Comparison of ENCODE assay signal across 1 cellular context in the genomic region with DNA sequence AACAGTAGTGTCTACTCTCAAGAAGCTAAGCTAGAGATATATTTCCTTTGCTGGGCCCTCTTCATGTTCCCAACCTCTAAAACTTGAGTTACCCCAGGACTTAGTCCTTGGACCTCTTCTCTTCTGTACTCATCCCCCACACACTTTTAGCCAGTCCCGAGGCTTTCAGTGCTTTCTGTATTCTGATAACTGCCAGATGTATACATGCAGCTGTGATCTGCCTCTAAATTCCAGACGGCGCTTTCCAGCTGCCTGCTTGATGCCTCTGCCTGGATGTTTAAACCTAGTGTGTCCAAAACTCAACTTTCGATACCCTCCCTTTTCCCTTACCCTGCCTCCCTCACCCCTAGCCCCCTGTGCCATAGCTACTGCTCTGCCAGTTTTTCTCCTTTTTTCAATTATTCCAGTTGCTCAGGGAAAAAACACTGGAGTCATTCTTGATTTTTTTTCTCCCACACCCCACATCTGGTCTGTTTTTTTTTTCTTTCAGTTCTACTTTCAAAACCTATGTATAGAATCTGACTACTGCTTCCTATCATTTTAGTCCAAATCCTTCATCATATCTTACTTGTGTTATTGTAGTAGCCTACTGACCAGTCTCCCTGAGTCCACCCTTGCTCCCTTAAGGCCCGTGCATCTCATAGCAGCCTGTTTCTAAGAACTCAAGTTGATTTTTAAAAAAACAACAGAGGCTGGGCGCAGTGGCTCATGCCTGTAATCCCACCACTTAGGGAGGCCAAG.
TF ChIP-seq lines count a peak whose summit lies in the region.

No MANE protein-coding gene starts in this region.

TF ChIP-seq in A549, 52 proteins besides CTCF, POLR2A, EP300 and RAD21 (continued from another document):
- TF ChIP-seq, protein P1, sequence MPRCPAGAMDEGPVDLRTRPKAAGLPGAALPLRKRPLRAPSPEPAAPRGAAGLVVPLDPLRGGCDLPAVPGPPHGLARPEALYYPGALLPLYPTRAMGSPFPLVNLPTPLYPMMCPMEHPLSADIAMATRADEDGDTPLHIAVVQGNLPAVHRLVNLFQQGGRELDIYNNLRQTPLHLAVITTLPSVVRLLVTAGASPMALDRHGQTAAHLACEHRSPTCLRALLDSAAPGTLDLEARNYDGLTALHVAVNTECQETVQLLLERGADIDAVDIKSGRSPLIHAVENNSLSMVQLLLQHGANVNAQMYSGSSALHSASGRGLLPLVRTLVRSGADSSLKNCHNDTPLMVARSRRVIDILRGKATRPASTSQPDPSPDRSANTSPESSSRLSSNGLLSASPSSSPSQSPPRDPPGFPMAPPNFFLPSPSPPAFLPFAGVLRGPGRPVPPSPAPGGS (IDR thresholded peaks at IDR 0.05), result no peak
- TF ChIP-seq GATA3 (IDR thresholded peaks at IDR 0.05; ENCODE audit: borderline replicate concordance), result no peak
